In the genomic region with DNA sequence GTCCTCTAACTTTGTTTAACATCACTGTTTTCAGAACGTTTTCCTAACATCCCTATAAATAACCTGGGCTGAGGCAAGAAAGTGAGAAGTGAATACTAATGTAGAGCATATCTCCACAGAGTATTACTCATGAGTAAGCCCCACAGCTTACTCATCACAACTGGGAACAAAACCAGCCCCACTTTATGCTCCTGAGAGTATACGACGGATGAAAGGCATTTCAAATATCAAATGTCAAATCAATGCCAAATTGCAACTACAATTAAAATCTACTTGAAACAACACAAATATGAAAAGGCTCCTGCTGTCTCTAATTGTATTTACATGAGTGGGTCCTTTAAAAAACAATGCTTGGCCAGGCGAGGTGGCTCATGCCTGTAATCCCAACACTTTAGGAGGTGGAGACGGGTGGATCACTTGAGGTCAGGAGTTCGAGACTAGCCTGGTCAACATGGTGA, we compare ENCODE assay signal across 9 cellular contexts. TPM values are rescaled to one million over a fixed set of nuclear protein-coding genes. Genes with fewer than 3 reads are reported as not detected.
DNase-seq lines count a peak whose midpoint lies in the region; ATAC-seq, FAIRE-seq and TF ChIP-seq lines count a peak whose summit lies in the region.
"Had no signal": no experiment of that assay in that cellular context is flagged by ENCODE, and none has a peak within 500 bp of the region (broad histone marks: within the 10 kb centered on the region; RNA-seq: fewer than 3 reads in every experiment).

No MANE protein-coding gene starts in this region.

- H3K4me3 ChIP-seq in bronchial epithelial cell (ENCODE audit: low read depth, low read length) (no peak overlapping the region), mucosa of descending colon (no peak overlapping the region)

- no peaks in the 10 kb centered on the region for H3K9me3 ChIP-seq in mucosa of descending colon

- intact Hi-C loops in mucosa of descending colon (cut with DNase I, micrococcal nuclease) = no loop called here

- TF ChIP-seq CTCF in bronchial epithelial cell (IDR thresholded peaks at IDR 0.05; ENCODE audit: insufficient read depth, low read length, severe bottlenecking) (no peak), mucosa of descending colon (IDR thresholded peaks at IDR 0.05) (no peak)

- ATAC-seq in mucosa of descending colon (peak; percentile 60), GM21528 (IDR thresholded peaks at IDR 0.05; ENCODE audit: low FRiP score, unreplicated experiment) (no peak), HG03039 (IDR thresholded peaks at IDR 0.05; ENCODE audit: unreplicated experiment) (no peak), GM18511 (IDR thresholded peaks at IDR 0.05; ENCODE audit: unreplicated experiment) (no peak)

- no peaks in the 10 kb centered on the region for H3K27me3 ChIP-seq in bronchial epithelial cell (ENCODE audit: control insufficient read depth, insufficient read depth, low read length)

- H3K4me1 ChIP-seq in mucosa of descending colon (ENCODE audit: low read depth) = no peaks in the 10 kb centered on the region

- peak; percentile 78 for DNase-seq in COLO829 (ENCODE audit: low spot score)
- DNase-seq in NCI-H146 (lab: John Stamatoyannopoulos, UW) = peak; percentile 38
- DNase-seq in bronchial epithelial cell (ENCODE audit: low read depth) = peak; percentile 94
- DNase-seq in mucosa of descending colon = no peak
- no peak for DNase-seq in HuH-7 (ENCODE audit: low spot score)
- DNase-seq: activated effector memory CD4-positive, alpha-beta T cell treated with Interleukin-2 at 50 U/mL for 16 hours had no signal

- H3K36me3 ChIP-seq in bronchial epithelial cell (ENCODE audit: control insufficient read depth, insufficient read depth, low read length) (no peaks in the 10 kb centered on the region), mucosa of descending colon (ENCODE audit: low read depth) (no peaks in the 10 kb centered on the region)

- FAIRE-seq in bronchial epithelial cell (lab: Jason Lieb, UNC) = no peak

RNA-seq across cellular contexts. Expression of a gene that starts 41.2 kb away (rescaled TPM):
- total RNA-seq in bronchial epithelial cell = 9.0 and 14.0 TPM in 2 replicates
- 10 to 100 TPM; 45.3 to 82.3 (median 65.5) TPM for total RNA-seq in mucosa of descending colon

Comparison
In these comparisons a context has a peak if more than half of its experiments do, and no peak if none do; other contexts are left out.
1. DNase-seq: peak in COLO829 (single experiment), NCI-H146 (single experiment) and bronchial epithelial cell (single experiment); none in mucosa of descending colon (0 of 3) and HuH-7 (single experiment).